ENCODE assay signal across 1 cellular context in genomic region chr11:131688056-131688693, GRCh38.
TF ChIP-seq lines count a peak whose summit lies in the region.

No MANE protein-coding gene starts in this region.

TF ChIP-seq in HepG2, 621 proteins besides CTCF, POLR2A, EP300 and RAD21 (continued from another document):
- peak; percentile 14; the same call in 1 of the 2 replicates for TF ChIP-seq ZNF687 (CRISPR knock-in tag; IDR thresholded peaks at IDR 0.05)
- TF ChIP-seq ARNT2 (CRISPR knock-in tag; IDR thresholded peaks at IDR 0.05; ENCODE audit: low read depth), result peak; percentile 61; the same call in 1 of the 2 replicates
